ENCODE assay signal across 16 cellular contexts in the genomic region with DNA sequence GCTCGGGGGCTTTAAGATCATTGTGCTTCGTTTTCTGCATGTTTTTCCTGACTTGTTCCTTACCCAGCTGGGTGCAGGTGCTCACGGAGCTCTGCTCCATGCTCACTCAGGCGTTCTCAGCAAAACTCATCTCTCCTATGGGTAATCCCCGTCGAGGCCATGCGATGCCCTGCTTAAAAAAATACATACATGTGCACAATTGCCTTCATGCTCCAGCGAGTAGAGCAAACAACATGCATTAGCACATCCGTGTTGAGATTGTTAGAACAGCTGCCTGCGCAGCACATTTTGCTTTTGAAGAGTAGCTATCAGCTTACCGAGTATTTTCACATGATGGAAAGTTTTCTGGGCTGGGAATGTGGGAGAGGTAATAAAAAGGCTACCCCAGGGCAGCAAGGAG.
DNase-seq lines count a peak whose midpoint lies in the region; ATAC-seq lines count a peak whose summit lies in the region.
"Had no signal": no experiment of that assay in that cellular context is flagged by ENCODE, and none has a peak within 500 bp of the region (broad histone marks: within the 10 kb centered on the region; RNA-seq: fewer than 3 reads in every experiment).

No MANE protein-coding gene starts in this region.

- DNase-seq in DMS79 (lab: John Stamatoyannopoulos, UW) (peak; percentile 99), NCI-H1694 treated with DMSO at 0.1 percent for 48 hours (lab: John Stamatoyannopoulos, UW) (peak; percentile 35), NCI-H748 (lab: John Stamatoyannopoulos, UW; ENCODE audit: unreplicated experiment) (peak; percentile 99), kidney glomerular epithelial cell (lab: John Stamatoyannopoulos, UW) (peak; percentile 30), hippocampal formation (lab: John Stamatoyannopoulos, UW) (no peak), AG20443 (ENCODE audit: low spot score) (no peak)
- no peak for DNase-seq in activated CD4-positive, alpha-beta T cell treated with anti-CD3 and anti-CD28 coated beads for 48 hours
- DNase-seq: caudate nucleus; heart left ventricle; right lobe of liver; SJCRH30; stimulated activated CD4-positive, alpha-beta T cell treated with anti-CD3 and anti-CD28 coated beads, Interleukin-4, amount 100 ng/mL, for 24 hours; stimulated activated naive CD8-positive, alpha-beta T cell treated with anti-CD3 and anti-CD28 coated beads, Interleukin-15, Interleukin-2, amounts not matched to agents 100 U/mL and 50 U/mL, for 24 hours had no signal

- ATAC-seq in HG02884 (IDR thresholded peaks at IDR 0.05; ENCODE audit: unreplicated experiment) = no peak
- ATAC-seq: activated naive CD4-positive, alpha-beta T cell treated with anti-CD3 and anti-CD28 coated beads, Interleukin-2, amount 50 U/mL, for 72 hours; heart left ventricle; K562; right lobe of liver; stimulated activated naive CD8-positive, alpha-beta T cell treated with anti-CD3 and anti-CD28 coated beads, Interleukin-15, Interleukin-2, amounts not matched to agents 100 U/mL and 50 U/mL, for 24 hours had no signal

Comparison
In these comparisons a context has a peak if more than half of its experiments do, and no peak if none do; other contexts are left out.
1. DNase-seq: peak in DMS79 (single experiment), NCI-H1694 treated with DMSO at 0.1 percent for 48 hours (single experiment), NCI-H748 (single experiment) and kidney glomerular epithelial cell (single experiment); none in hippocampal formation (0 of 2), activated CD4-positive, alpha-beta T cell treated with anti-CD3 and anti-CD28 coated beads for 48 hours (single experiment) and AG20443 (single experiment).